In genomic region chr17:34580685-34581445, GRCh38 we compare ENCODE assay signal across 10 cellular contexts. TPM values are rescaled to one million over a fixed set of nuclear protein-coding genes. Genes with fewer than 3 reads are reported as not detected.
DNase-seq lines count a peak whose midpoint lies in the region; ATAC-seq and TF ChIP-seq lines count a peak whose summit lies in the region.
"Had no signal": no experiment of that assay in that cellular context is flagged by ENCODE, and none has a peak within 500 bp of the region (broad histone marks: within the 10 kb centered on the region; RNA-seq: fewer than 3 reads in every experiment).

No MANE protein-coding gene starts in this region.

- H3K27me3 ChIP-seq in subcutaneous abdominal adipose tissue (ENCODE audit: control insufficient read depth in 5 of 5, insufficient read depth in 4 of 5, low read length in 5 of 5): peaks cover 39 to 83% (median 77%) of the 10 kb centered on the region in 5 donors

- no peak overlapping the region for H3K27ac Mint-ChIP-seq in activated CD4-positive, alpha-beta T cell treated with anti-CD3 and anti-CD28 coated beads for 36 hours
- H3K27ac Mint-ChIP-seq in activated B cell treated with CpG ODN at 0.5 μM for 24 hours: no peak overlapping the region

- ATAC-seq in activated CD4-positive, alpha-beta T cell treated with anti-CD3 and anti-CD28 coated beads for 36 hours: peak; percentile 22
- ATAC-seq in activated B cell treated with CpG ODN at 0.5 μM for 24 hours (ENCODE audit: low read depth): no peak

- no peaks in the 10 kb centered on the region for H3K36me3 Mint-ChIP-seq in activated CD4-positive, alpha-beta T cell treated with anti-CD3 and anti-CD28 coated beads for 36 hours (ENCODE audit: low read depth)
- no peaks in the 10 kb centered on the region for H3K36me3 Mint-ChIP-seq in activated B cell treated with CpG ODN at 0.5 μM for 24 hours (ENCODE audit: low read depth)

- H3K4me1 Mint-ChIP-seq in activated CD4-positive, alpha-beta T cell treated with anti-CD3 and anti-CD28 coated beads for 36 hours: peaks cover 10% of the 10 kb centered on the region
- H3K4me1 Mint-ChIP-seq in activated B cell treated with CpG ODN at 0.5 μM for 24 hours: peaks cover 17% of the 10 kb centered on the region

- H3K27ac ChIP-seq in subcutaneous abdominal adipose tissue (ENCODE audit: low read depth, low read length): no peak overlapping the region
- H3K27ac ChIP-seq: foreskin keratinocyte had no signal

- H3K9me3 Mint-ChIP-seq in activated CD4-positive, alpha-beta T cell treated with anti-CD3 and anti-CD28 coated beads for 36 hours (ENCODE audit: low read depth): no peaks in the 10 kb centered on the region
- no peaks in the 10 kb centered on the region for H3K9me3 Mint-ChIP-seq in activated B cell treated with CpG ODN at 0.5 μM for 24 hours

- H3K36me3 ChIP-seq in subcutaneous abdominal adipose tissue (ENCODE audit: control insufficient read depth in 5 of 5, insufficient read depth in 5 of 5, low read length in 5 of 5): no peaks in the 10 kb centered on the region

- H3K27me3 Mint-ChIP-seq in activated CD4-positive, alpha-beta T cell treated with anti-CD3 and anti-CD28 coated beads for 36 hours: peaks cover 67% of the 10 kb centered on the region
- peaks cover 69% of the 10 kb centered on the region for H3K27me3 Mint-ChIP-seq in activated B cell treated with CpG ODN at 0.5 μM for 24 hours

- TF ChIP-seq CTCF in activated B cell treated with CpG ODN at 0.5 μM for 24 hours (IDR thresholded peaks at IDR 0.05): no peak

- no peak overlapping the region for H3K9ac ChIP-seq in subcutaneous abdominal adipose tissue (ENCODE audit: low read length in 5 of 5)

- H3K4me3 ChIP-seq in subcutaneous abdominal adipose tissue (ENCODE audit: low read depth in 1 of 5, low read length in 5 of 5): peak overlapping the region; percentile 27 to 73 (median 51)

- H3K9me3 ChIP-seq in subcutaneous abdominal adipose tissue (ENCODE audit: control insufficient read depth in 5 of 5, low read length in 5 of 5): no peaks in the 10 kb centered on the region

- H3K4me3 Mint-ChIP-seq in activated CD4-positive, alpha-beta T cell treated with anti-CD3 and anti-CD28 coated beads for 36 hours: peak overlapping the region; percentile 39
- H3K4me3 Mint-ChIP-seq in activated B cell treated with CpG ODN at 0.5 μM for 24 hours: peak overlapping the region; percentile 24

- peak; percentile 47 for DNase-seq in activated CD4-positive, alpha-beta T cell treated with anti-CD3 and anti-CD28 coated beads for 36 hours
- DNase-seq in activated CD4-positive, alpha-beta T cell treated with anti-CD3 and anti-CD28 coated beads for 1 hour: no peak
- DNase-seq in activated B cell treated with CpG ODN at 0.5 μM for 24 hours: no peak
- DNase-seq in islet precursor cell: peak; percentile 77
- DNase-seq in NCI-H146 (lab: John Stamatoyannopoulos, UW): no peak
- no peak for DNase-seq in COR-L47 (lab: John Stamatoyannopoulos, UW)
- no peak for DNase-seq in NCI-H510A treated with DMSO at 0.1 percent for 48 hours (lab: John Stamatoyannopoulos, UW)
- DNase-seq: foreskin keratinocyte, GOT3 had no signal

- peaks cover 0 to 36% (median 34%) of the 10 kb centered on the region in 5 donors for H3K4me1 ChIP-seq in subcutaneous abdominal adipose tissue (ENCODE audit: control insufficient read depth in 5 of 5, insufficient read depth in 5 of 5, low read length in 5 of 5)
- H3K4me1 ChIP-seq: foreskin keratinocyte had no signal

- CTCF ChIA-PET in activated CD4-positive, alpha-beta T cell treated with anti-CD3 and anti-CD28 coated beads for 36 hours (lab: Charles Lee): no interaction called here
- CTCF ChIA-PET in activated B cell treated with CpG ODN at 0.5 μM for 24 hours (lab: Charles Lee): no interaction called here

- POLR2A ChIA-PET in activated CD4-positive, alpha-beta T cell treated with anti-CD3 and anti-CD28 coated beads for 36 hours (lab: Charles Lee): interaction anchor here (0.6 kb wide), 1 partner anchor 442 kb away, joined by 8 read pairs; no protein-coding TSS in a partner anchor
- POLR2A ChIA-PET in activated B cell treated with CpG ODN at 0.5 μM for 24 hours (lab: Charles Lee): no interaction called here

- intact Hi-C loops in activated CD4-positive, alpha-beta T cell treated with anti-CD3 and anti-CD28 coated beads for 36 hours (cut with DNase I, micrococcal nuclease): no loop called here
- intact Hi-C loops in activated B cell treated with CpG ODN at 0.5 μM for 24 hours (cut with micrococcal nuclease): no loop called here

RNA-seq across cellular contexts. Expression of gene TMEM132E, which starts 1.5 kb away (rescaled TPM):
- not detected for total RNA-seq in activated CD4-positive, alpha-beta T cell treated with anti-CD3 and anti-CD28 coated beads for 36 hours
- total RNA-seq in activated B cell treated with CpG ODN at 0.5 μM for 24 hours: not detected in 2 replicates
- total RNA-seq: foreskin keratinocyte had no signal

Comparison
In these comparisons a context has a peak if more than half of its experiments do, and no peak if none do; other contexts are left out.
1. DNase-seq: peak in activated CD4-positive, alpha-beta T cell treated with anti-CD3 and anti-CD28 coated beads for 36 hours (single experiment) and islet precursor cell (single experiment); none in activated CD4-positive, alpha-beta T cell treated with anti-CD3 and anti-CD28 coated beads for 1 hour (single experiment), activated B cell treated with CpG ODN at 0.5 μM for 24 hours (single experiment), NCI-H146 (single experiment), COR-L47 (single experiment) and NCI-H510A treated with DMSO at 0.1 percent for 48 hours (single experiment).